9 cellular contexts compared by ENCODE assay signal in the genomic region with DNA sequence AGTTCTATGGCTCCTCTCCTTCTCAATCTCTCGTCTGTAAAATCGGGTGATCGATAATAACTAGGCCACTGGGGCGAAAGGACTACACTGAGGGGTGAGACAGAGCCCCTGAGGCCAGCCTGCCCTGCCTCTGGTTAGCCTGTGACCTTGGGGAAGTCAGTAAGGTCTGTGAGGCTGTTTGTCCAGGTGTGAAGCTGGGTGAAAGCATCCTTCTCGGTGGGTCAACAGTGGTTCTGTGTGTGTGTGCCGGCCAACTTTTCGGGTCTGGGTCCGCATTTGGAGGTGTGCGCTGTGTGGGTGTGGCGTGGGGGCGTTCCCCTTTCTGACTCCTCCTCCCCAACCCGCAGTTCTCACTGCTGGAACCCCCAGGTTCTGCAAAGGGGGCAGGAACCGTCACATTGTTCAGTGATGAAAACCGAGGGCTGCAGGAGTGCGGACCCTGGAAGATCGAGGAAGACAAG. TPM values are rescaled to one million over a fixed set of nuclear protein-coding genes. Genes with fewer than 3 reads are reported as not detected.
DNase-seq lines count a peak whose midpoint lies in the region; ATAC-seq, FAIRE-seq and TF ChIP-seq lines count a peak whose summit lies in the region.
"Had no signal": no experiment of that assay in that cellular context is flagged by ENCODE, and none has a peak within 500 bp of the region (broad histone marks: within the 10 kb centered on the region; RNA-seq: fewer than 3 reads in every experiment).

No MANE protein-coding gene starts in this region.

- ATAC-seq in thoracic aorta (ENCODE audit: insufficient number of reproducible peaks, low FRiP score, low read depth) (no peak), GM21737 (IDR thresholded peaks at IDR 0.05; ENCODE audit: unreplicated experiment) (no peak), GM21526 (IDR thresholded peaks at IDR 0.05; ENCODE audit: low FRiP score, unreplicated experiment) (no peak)

- H3K27me3 Mint-ChIP-seq in T-helper 1 cell treated with Interleukin-12 subunit alpha and Interleukin-12 subunit beta and Interleukin-4 antibody, amounts not matched to agents 30 μg/mL and 1 μg/mL, for 36 hours (ENCODE audit: low read depth) = no peaks in the 10 kb centered on the region

- FAIRE-seq in bronchial epithelial cell (lab: Jason Lieb, UNC) = no peak

- peak overlapping the region; percentile 89 for H3K4me3 Mint-ChIP-seq in T-helper 1 cell treated with Interleukin-12 subunit alpha and Interleukin-12 subunit beta and Interleukin-4 antibody, amounts not matched to agents 30 μg/mL and 1 μg/mL, for 36 hours

- no peaks in the 10 kb centered on the region for H3K9me3 Mint-ChIP-seq in T-helper 1 cell treated with Interleukin-12 subunit alpha and Interleukin-12 subunit beta and Interleukin-4 antibody, amounts not matched to agents 30 μg/mL and 1 μg/mL, for 36 hours

- no peaks in the 10 kb centered on the region for H3K27me3 ChIP-seq in bronchial epithelial cell (ENCODE audit: control insufficient read depth, insufficient read depth, low read length)
- no peaks in the 10 kb centered on the region for H3K27me3 ChIP-seq in thoracic aorta (replicated peaks; ENCODE audit: insufficient read depth)

- H3K27ac Mint-ChIP-seq in T-helper 1 cell treated with Interleukin-12 subunit alpha and Interleukin-12 subunit beta and Interleukin-4 antibody, amounts not matched to agents 30 μg/mL and 1 μg/mL, for 36 hours = peak overlapping the region; percentile 96

- peak; percentile 55 for DNase-seq in GM12865 (ENCODE audit: low read depth)
- no peak for DNase-seq in bronchial epithelial cell (ENCODE audit: low read depth)
- DNase-seq in thoracic aorta (ENCODE audit: low spot score) = no peak
- no peak for DNase-seq in midbrain (lab: John Stamatoyannopoulos, UW)

- H3K36me3 Mint-ChIP-seq in T-helper 1 cell treated with Interleukin-12 subunit alpha and Interleukin-12 subunit beta and Interleukin-4 antibody, amounts not matched to agents 30 μg/mL and 1 μg/mL, for 36 hours (ENCODE audit: low read depth) = no peaks in the 10 kb centered on the region

- H3K36me3 ChIP-seq in bronchial epithelial cell (ENCODE audit: control insufficient read depth, insufficient read depth, low read length) (no peaks in the 10 kb centered on the region), mesodermal cell (ENCODE audit: control insufficient read depth, insufficient read depth, low read length) (no peaks in the 10 kb centered on the region), thoracic aorta (no peaks in the 10 kb centered on the region)

- peaks cover 24% of the 10 kb centered on the region for H3K4me1 ChIP-seq in mesodermal cell (ENCODE audit: control insufficient read depth, insufficient read depth, low read length, poor library complexity, severe bottlenecking)
- H3K4me1 ChIP-seq in thoracic aorta (ENCODE audit: control insufficient read depth in 1 of 2, low read depth in 2 of 2) = peaks cover 4 to 16% of the 10 kb centered on the region in 2 donors

- peak overlapping the region; percentile 57 for H3K4me3 ChIP-seq in GM12865 (ENCODE audit: low read depth, low read length)
- H3K4me3 ChIP-seq in bronchial epithelial cell (ENCODE audit: low read depth, low read length) = peak overlapping the region; percentile 50
- H3K4me3 ChIP-seq in mesodermal cell (ENCODE audit: extremely low read depth, insufficient read depth, low read length, poor library complexity, severe bottlenecking) = peak overlapping the region; percentile 55
- H3K4me3 ChIP-seq in thoracic aorta = peak overlapping the region; percentile 81

- H3K4me1 Mint-ChIP-seq in T-helper 1 cell treated with Interleukin-12 subunit alpha and Interleukin-12 subunit beta and Interleukin-4 antibody, amounts not matched to agents 30 μg/mL and 1 μg/mL, for 36 hours (ENCODE audit: low read depth) = peaks cover 53% of the 10 kb centered on the region

- H3K9me3 ChIP-seq in mesodermal cell (ENCODE audit: control insufficient read depth, low read length) (no peaks in the 10 kb centered on the region), thoracic aorta (no peaks in the 10 kb centered on the region)

- 40 to 45% methylated on average over 8 to 11 of the region's 16 CpGs for WGBS in mesodermal cell (ENCODE audit: insufficient coverage in 2 of 2), 2 experiments

- TF ChIP-seq CTCF in GM12865 (IDR thresholded peaks at IDR 0.05; ENCODE audit: insufficient read depth, low read depth, low read length, missing control alignments) (no peak), bronchial epithelial cell (IDR thresholded peaks at IDR 0.05; ENCODE audit: insufficient read depth, low read length, severe bottlenecking) (no peak), thoracic aorta (IDR thresholded peaks at IDR 0.05) (no peak)

- H3K27ac ChIP-seq in mesodermal cell (ENCODE audit: low read depth, low read length, severe bottlenecking) = no peak overlapping the region
- H3K27ac ChIP-seq in thoracic aorta = no peak overlapping the region

RNA-seq across cellular contexts. Expression of gene RNF44, which starts 5.0 kb away (rescaled TPM):
- total RNA-seq in bronchial epithelial cell = 2.1 and 3.6 TPM in 2 replicates
- 85.4 TPM for polyA plus RNA-seq in mesodermal cell (2013, experiment 1 of 2)
- 69.7 TPM for polyA plus RNA-seq in mesodermal cell (2013, experiment 2 of 2)
- total RNA-seq in thoracic aorta = 10 to 100 TPM; 11.1 to 14.7 TPM

RNA-seq across cellular contexts. Expression of gene CDHR2, which starts 7.0 kb away (rescaled TPM):
- total RNA-seq in bronchial epithelial cell (under 0.01 TPM in 2 replicates), thoracic aorta (not detected)
- not detected for polyA plus RNA-seq in mesodermal cell (2013, experiment 1 of 2)
- polyA plus RNA-seq in mesodermal cell (2013, experiment 2 of 2) = not detected
- total RNA-seq: M059J had no signal
